In genomic region chr2:26561918-26562810, GRCh38 we compare ENCODE assay signal across 8 cellular contexts.
A peak's percentile ranks its signal among the peaks of the same experiment; 100 is the strongest.
DNase-seq lines count a peak whose midpoint lies in the region; ATAC-seq and TF ChIP-seq lines count a peak whose summit lies in the region.

No MANE protein-coding gene starts in this region.

- DNase-seq in EH (ENCODE audit: low read depth) (peak; percentile 24), NCI-H1417 treated with DMSO at 0.1 percent for 48 hours (lab: John Stamatoyannopoulos, UW) (peak; percentile 67), Right ventricle myocardium inferior (ENCODE audit: missing footprints) (peak; percentile 66), retinal pigment epithelial cell (ENCODE audit: low read depth) (no peak)
- peak; percentile 31 for DNase-seq in activated T-cell treated with anti-CD3 and anti-CD28 coated beads, Interleukin-2, amount 50 U/mL, for 1 hour

- peak overlapping the region; percentile 33 for H3K4me3 ChIP-seq in retinal pigment epithelial cell (ENCODE audit: low read length)

- ATAC-seq in Right ventricle myocardium inferior: peak; percentile 87
- ATAC-seq in HG03342 (IDR thresholded peaks at IDR 0.05; ENCODE audit: unreplicated experiment): no peak
- no peak for ATAC-seq in GM21367 (IDR thresholded peaks at IDR 0.05; ENCODE audit: unreplicated experiment)
- ATAC-seq in GM19035 (IDR thresholded peaks at IDR 0.05; ENCODE audit: unreplicated experiment): no peak

- intact Hi-C loops in Right ventricle myocardium inferior (cut with DNase I): no loop called here

- peak; percentile 30 for TF ChIP-seq CTCF in retinal pigment epithelial cell (conservative IDR thresholded peaks at IDR 0.05; ENCODE audit: low read depth, low read length)
